ENCODE assay signal across 8 cellular contexts in genomic region chr2:56185101-56185581, GRCh38. TPM values are rescaled to one million over a fixed set of nuclear protein-coding genes. Genes with fewer than 3 reads are reported as not detected.
DNase-seq lines count a peak whose midpoint lies in the region; ATAC-seq and TF ChIP-seq lines count a peak whose summit lies in the region.

No MANE protein-coding gene starts in this region.

- no peak for DNase-seq in activated CD4-positive, alpha-beta T cell treated with anti-CD3 and anti-CD28 coated beads for 36 hours
- no peak for DNase-seq in activated CD4-positive, alpha-beta T cell treated with anti-CD3 and anti-CD28 coated beads for 4 hours
- DNase-seq in SK-N-SH, result peak; percentile 34
- DNase-seq in Right ventricle myocardium superior, result peak; percentile 67
- peak; percentile 31 for DNase-seq in prostate gland (ENCODE audit: low spot score)
- DNase-seq in activated CD8-positive, alpha-beta memory T cell treated with anti-CD3 and anti-CD28 coated beads, Interleukin-2, amount 10 ng/mL, durations not matched to agents 7 days and 5 days, result no peak

- no peak for TF ChIP-seq RAD21 in SK-N-SH (IDR thresholded peaks at IDR 0.05; ENCODE audit: low read length)

- peak overlapping the region; percentile 92 for H3K4me2 ChIP-seq in SK-N-SH

- peak overlapping the region; percentile 75 to 86 for H3K4me3 ChIP-seq in SK-N-SH (ENCODE audit: low read depth in 2 of 2, low read length in 1 of 2)
- H3K4me3 ChIP-seq in prostate gland, result peak overlapping the region; percentile 39 to 49

- H4K20me1 ChIP-seq in SK-N-SH (ENCODE audit: insufficient read depth), result peaks cover 13% of the 10 kb centered on the region; the same call in 1 of the 2 replicates

- H3K4me1 ChIP-seq in SK-N-SH (ENCODE audit: control insufficient read depth in 1 of 2, insufficient read depth in 2 of 2, low read depth in 1 of 2, low read length in 1 of 2) (peaks cover 0 to 14% of the 10 kb centered on the region in 2 experiments; a peak in 2 of 4 replicates), prostate gland (replicated peaks) (no peaks in the 10 kb centered on the region)

- no peak for ATAC-seq in activated CD4-positive, alpha-beta T cell treated with anti-CD3 and anti-CD28 coated beads for 36 hours
- ATAC-seq in Right ventricle myocardium superior (ENCODE audit: poor library complexity), result peak; percentile 79
- ATAC-seq in GM18870 (IDR thresholded peaks at IDR 0.05; ENCODE audit: unreplicated experiment), result no peak
- ATAC-seq in GM21529 (IDR thresholded peaks at IDR 0.05; ENCODE audit: unreplicated experiment), result no peak
- ATAC-seq in activated CD8-positive, alpha-beta memory T cell treated with anti-CD3 and anti-CD28 coated beads, Interleukin-2, amount 10 ng/mL, durations not matched to agents 7 days and 5 days, result no peak

- TF ChIP-seq CTCF in SK-N-SH (IDR thresholded peaks at IDR 0.05) (no peak), prostate gland (IDR thresholded peaks at IDR 0.05) (no peak)

- peak overlapping the region; percentile 42; the same call in 1 of the 2 replicates for H2AFZ ChIP-seq in SK-N-SH (ENCODE audit: low read depth)

- H3K36me3 ChIP-seq in SK-N-SH (replicated peaks in 1 of 2; ENCODE audit: control insufficient read depth in 1 of 2, insufficient read depth in 2 of 2, low read length in 1 of 2) (peaks cover 0 to 26% of the 10 kb centered on the region in 2 experiments), prostate gland (no peaks in the 10 kb centered on the region)

- H3K27me3 ChIP-seq in SK-N-SH (ENCODE audit: insufficient read depth) (no peaks in the 10 kb centered on the region), prostate gland (replicated peaks; ENCODE audit: insufficient read depth) (no peaks in the 10 kb centered on the region)

- peak overlapping the region; percentile 25 for H3K4me3 Mint-ChIP-seq in activated CD4-positive, alpha-beta T cell treated with anti-CD3 and anti-CD28 coated beads for 36 hours
- H3K4me3 Mint-ChIP-seq in activated CD8-positive, alpha-beta memory T cell treated with anti-CD3 and anti-CD28 coated beads, Interleukin-2, amount 10 ng/mL, durations not matched to agents 7 days and 5 days, result no peak overlapping the region

- H3K27me3 Mint-ChIP-seq in activated CD4-positive, alpha-beta T cell treated with anti-CD3 and anti-CD28 coated beads for 36 hours, result peaks cover 45% of the 10 kb centered on the region
- peaks cover 47% of the 10 kb centered on the region for H3K27me3 Mint-ChIP-seq in activated CD8-positive, alpha-beta memory T cell treated with anti-CD3 and anti-CD28 coated beads, Interleukin-2, amount 10 ng/mL, durations not matched to agents 7 days and 5 days

- TF ChIP-seq POLR2A in prostate gland (IDR thresholded peaks at IDR 0.05), result no peak

- H3K79me2 ChIP-seq in SK-N-SH (ENCODE audit: insufficient read depth), result peaks cover 96% of the 10 kb centered on the region

- H3K9me2 ChIP-seq in SK-N-SH, result no peaks in the 10 kb centered on the region

- no peaks in the 10 kb centered on the region for H3K9me3 Mint-ChIP-seq in activated CD4-positive, alpha-beta T cell treated with anti-CD3 and anti-CD28 coated beads for 36 hours (ENCODE audit: low read depth)
- H3K9me3 Mint-ChIP-seq in activated CD8-positive, alpha-beta memory T cell treated with anti-CD3 and anti-CD28 coated beads, Interleukin-2, amount 10 ng/mL, durations not matched to agents 7 days and 5 days (ENCODE audit: low read depth), result no peaks in the 10 kb centered on the region

- POLR2A ChIA-PET in activated CD4-positive, alpha-beta T cell treated with anti-CD3 and anti-CD28 coated beads for 36 hours (lab: Charles Lee), result no interaction called here
- POLR2A ChIA-PET in SK-N-SH (lab: Yijun Ruan, JAX), result no interaction called here

- WGBS in SK-N-SH (ENCODE audit: low lambda C conversion rate), result 0% methylated on average over 10 of the region's 24 CpGs
- WGBS in prostate gland, result 0% methylated on average over 24 of the region's 24 CpGs

- TF ChIP-seq EP300 in SK-N-SH (IDR thresholded peaks at IDR 0.05; ENCODE audit: borderline replicate concordance in 1 of 2, low read depth in 1 of 2, low read length in 1 of 2), result no peak

- intact Hi-C loops in activated CD4-positive, alpha-beta T cell treated with anti-CD3 and anti-CD28 coated beads for 36 hours (cut with DNase I, micrococcal nuclease), result loop anchor here in 1 of 2 experiments (10.0 kb wide), 1 partner anchor 560 kb away; no protein-coding TSS in a partner anchor
- intact Hi-C loops in Right ventricle myocardium superior (cut with DNase I) (no loop called here), prostate gland (cut with DNase I) (loop anchor here (10.0 kb wide), 1 partner anchor 280 kb away; no protein-coding TSS in a partner anchor)

- H3K36me3 Mint-ChIP-seq in activated CD4-positive, alpha-beta T cell treated with anti-CD3 and anti-CD28 coated beads for 36 hours (ENCODE audit: low read depth), result no peaks in the 10 kb centered on the region
- H3K36me3 Mint-ChIP-seq in activated CD8-positive, alpha-beta memory T cell treated with anti-CD3 and anti-CD28 coated beads, Interleukin-2, amount 10 ng/mL, durations not matched to agents 7 days and 5 days, result no peaks in the 10 kb centered on the region

- H3K9me3 ChIP-seq in SK-N-SH (no peaks in the 10 kb centered on the region), prostate gland (no peaks in the 10 kb centered on the region)

- CTCF ChIA-PET in activated CD4-positive, alpha-beta T cell treated with anti-CD3 and anti-CD28 coated beads for 36 hours (lab: Charles Lee), result interaction anchor here (0.7 to 1.9 kb wide), 3 partner anchors 253 to 1333 kb away, joined by 3 to 6 read pairs (median 5); no protein-coding TSS in a partner anchor
- CTCF ChIA-PET in SK-N-SH (lab: Yijun Ruan, JAX), result interaction anchor here (0.9 to 4.6 kb wide), 8 partner anchors 14 to 1333 kb away, joined by 3 to 20 read pairs (median 6); no protein-coding TSS in a partner anchor
- CTCF ChIA-PET in activated CD8-positive, alpha-beta memory T cell treated with anti-CD3 and anti-CD28 coated beads, Interleukin-2, amount 10 ng/mL, durations not matched to agents 7 days and 5 days (lab: Charles Lee), result no interaction called here

- peak overlapping the region; percentile 91 for H3K9ac ChIP-seq in SK-N-SH

- H3K27ac ChIP-seq in SK-N-SH (ENCODE audit: low read depth in 2 of 2, low read length in 1 of 2) (peak overlapping the region; percentile 64 to 79), prostate gland (peak overlapping the region; percentile 21 to 33)

- H3F3A ChIP-seq in SK-N-SH (replicated peaks; ENCODE audit: insufficient read depth), result peaks cover 8% of the 10 kb centered on the region

- no peak overlapping the region for H3K27ac Mint-ChIP-seq in activated CD4-positive, alpha-beta T cell treated with anti-CD3 and anti-CD28 coated beads for 36 hours
- H3K27ac Mint-ChIP-seq in activated CD8-positive, alpha-beta memory T cell treated with anti-CD3 and anti-CD28 coated beads, Interleukin-2, amount 10 ng/mL, durations not matched to agents 7 days and 5 days, result no peak overlapping the region

- H3K4me1 Mint-ChIP-seq in activated CD4-positive, alpha-beta T cell treated with anti-CD3 and anti-CD28 coated beads for 36 hours, result peaks cover 8% of the 10 kb centered on the region
- peaks cover 6% of the 10 kb centered on the region for H3K4me1 Mint-ChIP-seq in activated CD8-positive, alpha-beta memory T cell treated with anti-CD3 and anti-CD28 coated beads, Interleukin-2, amount 10 ng/mL, durations not matched to agents 7 days and 5 days

TF ChIP-seq in SK-N-SH, 30 proteins besides CTCF, POLR2A, EP300 and RAD21:
- TF ChIP-seq JUND (IDR thresholded peaks at IDR 0.05) (0 out of 2 replicates have a peak, but pooled peaks have one; percentile 11), GATA2 (CRISPR knock-in tag; IDR thresholded peaks at IDR 0.05) (no peak), MAX (IDR thresholded peaks at IDR 0.05; ENCODE audit: low read depth) (0 out of 2 replicates have a peak, but pooled peaks have one; percentile 25), IRF3 (IDR thresholded peaks at IDR 0.05; ENCODE audit: low read depth, low read length) (no peak), NFIC (IDR thresholded peaks at IDR 0.05; ENCODE audit: borderline replicate concordance) (peak; percentile 42; the same call in 1 of the 2 replicates), RXRA (IDR thresholded peaks at IDR 0.05; ENCODE audit: borderline replicate concordance, low read depth) (0 out of 2 replicates have a peak, but pooled peaks have one; percentile 31)
- TF ChIP-seq, protein P1, sequence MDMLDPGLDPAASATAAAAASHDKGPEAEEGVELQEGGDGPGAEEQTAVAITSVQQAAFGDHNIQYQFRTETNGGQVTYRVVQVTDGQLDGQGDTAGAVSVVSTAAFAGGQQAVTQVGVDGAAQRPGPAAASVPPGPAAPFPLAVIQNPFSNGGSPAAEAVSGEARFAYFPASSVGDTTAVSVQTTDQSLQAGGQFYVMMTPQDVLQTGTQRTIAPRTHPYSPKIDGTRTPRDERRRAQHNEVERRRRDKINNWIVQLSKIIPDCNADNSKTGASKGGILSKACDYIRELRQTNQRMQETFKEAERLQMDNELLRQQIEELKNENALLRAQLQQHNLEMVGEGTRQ (IDR thresholded peaks at IDR 0.05; ENCODE audit: borderline replicate concordance, low read depth, low read length), result no peak
TF ChIP-seq in SK-N-SH: peak in this region for 4.

RNA-seq across cellular contexts. Expression of gene CCDC85A, which starts 1.4 kb away (rescaled TPM):
- total RNA-seq in activated CD4-positive, alpha-beta T cell treated with anti-CD3 and anti-CD28 coated beads for 36 hours, result not detected
- 48.7 and 49.9 TPM in 2 replicates for polyA plus RNA-seq in SK-N-SH (2012; rRNA removed)
- polyA plus RNA-seq in SK-N-SH (2012; cell fraction: cytosol; rRNA removed), result 36.6 and 44.8 TPM in 2 replicates
- polyA plus RNA-seq in SK-N-SH (2012; cell fraction: nucleus; rRNA removed), result 23.7 and 33.6 TPM in 2 replicates
- total RNA-seq in Right ventricle myocardium superior (4.3 TPM), prostate gland (1 to 10 TPM; 1.5 to 4.5 TPM)
- total RNA-seq in activated CD8-positive, alpha-beta memory T cell treated with anti-CD3 and anti-CD28 coated beads, Interleukin-2, amount 10 ng/mL, durations not matched to agents 7 days and 5 days, result not detected

Comparison
In these comparisons a context has a peak if more than half of its experiments do, and no peak if none do; other contexts are left out.
1. DNase-seq: peak in SK-N-SH (single experiment), Right ventricle myocardium superior (single experiment) and prostate gland (single experiment); none in activated CD4-positive, alpha-beta T cell treated with anti-CD3 and anti-CD28 coated beads for 36 hours (single experiment), activated CD4-positive, alpha-beta T cell treated with anti-CD3 and anti-CD28 coated beads for 4 hours (0 of 2) and activated CD8-positive, alpha-beta memory T cell treated with anti-CD3 and anti-CD28 coated beads, Interleukin-2, amount 10 ng/mL, durations not matched to agents 7 days and 5 days (single experiment).